ENCODE assay signal across 6 cellular contexts in the genomic region with DNA sequence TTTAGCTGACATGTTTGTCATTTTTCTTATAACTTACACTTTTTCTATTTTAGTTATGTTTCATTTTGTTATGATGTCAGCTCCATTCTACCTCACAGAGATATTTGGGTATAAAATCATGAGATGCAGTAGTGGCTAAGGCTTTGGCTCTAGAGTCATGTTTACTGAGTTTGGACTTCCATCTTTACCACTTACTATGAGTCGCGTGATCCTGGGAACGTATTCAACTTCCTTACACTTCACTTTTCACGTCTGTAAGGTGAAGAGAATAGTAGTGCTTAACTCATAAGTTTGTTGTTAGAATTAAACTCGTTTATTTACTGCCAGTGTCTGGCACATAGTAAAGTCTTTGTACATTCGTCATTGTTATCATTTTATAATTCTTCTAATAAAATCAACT.
"Had no signal": no experiment of that assay in that cellular context is flagged by ENCODE, and none has a peak within 500 bp of the region (broad histone marks: within the 10 kb centered on the region; RNA-seq: fewer than 3 reads in every experiment).

No MANE protein-coding gene starts in this region.

- H3K4me3 ChIP-seq: adrenal gland, dorsolateral prefrontal cortex, smooth muscle cell, tibial artery, uterus had no signal

- H3K9me3 ChIP-seq: adrenal gland, tibial artery, uterus had no signal

- H3K27me3 ChIP-seq: adrenal gland, dorsolateral prefrontal cortex, tibial artery, uterus had no signal

- H3K4me2 ChIP-seq: smooth muscle cell had no signal

- H3K36me3 ChIP-seq: adrenal gland, uterus had no signal

- ATAC-seq: stimulated activated effector memory CD8-positive, alpha-beta T cell treated with anti-CD3 and anti-CD28 coated beads, Interleukin-12 subunit alpha, Interleukin-12 subunit beta, amount 100 ng/mL, for 72 hours had no signal

- H3K4me1 ChIP-seq: tibial artery, uterus had no signal

- H3K27ac ChIP-seq: adrenal gland, dorsolateral prefrontal cortex, tibial artery, uterus had no signal
